In genomic region chr6:161903584-161904232, GRCh38 we compare ENCODE assay signal across 28 cellular contexts.
"Had no signal": no experiment of that assay in that cellular context is flagged by ENCODE, and none has a peak within 500 bp of the region (broad histone marks: within the 10 kb centered on the region; RNA-seq: fewer than 3 reads in every experiment).

No MANE protein-coding gene starts in this region.

- H3K27ac ChIP-seq: heart left ventricle, left lung, lower lobe of right lung, neutrophil, parathyroid adenoma, psoas muscle, right lobe of liver, stomach, testis, thyroid gland, upper lobe of right lung, uterus had no signal

- H3K27me3 Mint-ChIP-seq: naive thymus-derived CD4-positive, alpha-beta T cell; natural killer cell treated with Interleukin-12 subunit alpha and Interleukin-12 subunit beta and Interleukin-15 and Interleukin-18, amount 100 ng/mL, for 72 hours; stimulated activated naive B cell treated with anti-CD40 and anti-IgM and Interleukin-4, amounts not matched to agents 10 μg/mL and 1 μg/mL and 100 μg/mL, for 72 hours had no signal

- H3K36me3 Mint-ChIP-seq: natural killer cell treated with Interleukin-12 subunit alpha and Interleukin-12 subunit beta and Interleukin-15 and Interleukin-18, amount 100 ng/mL, for 72 hours; stimulated activated naive B cell treated with anti-CD40 and anti-IgM and Interleukin-4, amounts not matched to agents 10 μg/mL and 1 μg/mL and 100 μg/mL, for 72 hours had no signal

- H3K36me3 ChIP-seq: heart left ventricle, left lung, lower lobe of right lung, neutrophil, right lobe of liver, stomach, thyroid gland, upper lobe of right lung, uterus had no signal

- H3K4me1 ChIP-seq: heart left ventricle, left lung, lower lobe of right lung, parathyroid adenoma, psoas muscle, right lobe of liver, stomach, testis, thyroid gland, upper lobe of right lung, uterus had no signal

- H3K4me1 Mint-ChIP-seq: stimulated activated naive B cell treated with anti-CD40 and anti-IgM and Interleukin-4, amounts not matched to agents 10 μg/mL and 1 μg/mL and 100 μg/mL, for 72 hours had no signal

- H3K27me3 ChIP-seq: heart left ventricle, left lung, neutrophil, right lobe of liver, stomach, testis, thyroid gland, upper lobe of right lung, uterus had no signal

- DNase-seq: glutamatergic neuron; heart left ventricle; islet precursor cell; kidney glomerular epithelial cell; left cardiac atrium; left lung; lower lobe of right lung; mammary epithelial cell; mesenchymal stem cell; naive thymus-derived CD4-positive, alpha-beta T cell; occipital lobe; psoas muscle; right lobe of liver; stimulated activated CD4-positive, alpha-beta T cell treated with anti-CD3 and anti-CD28 coated beads, Interleukin-12 subunit alpha, Interleukin-12 subunit beta, amount 100 ng/mL, for 4 hours; stimulated activated CD4-positive, alpha-beta T cell treated with anti-CD3 and anti-CD28 coated beads, Interleukin-15, amount 100 ng/mL, for 24 hours; stimulated activated CD4-positive, alpha-beta T cell treated with anti-CD3 and anti-CD28 coated beads, Interleukin-2, amount 100 ng/mL, for 24 hours; stimulated activated CD4-positive, alpha-beta T cell treated with anti-CD3 and anti-CD28 coated beads, Interleukin-4, amount 100 ng/mL, for 1 hour; stimulated activated naive B cell treated with anti-CD40 and anti-IgM and Interleukin-4, amounts not matched to agents 10 μg/mL and 1 μg/mL and 100 μg/mL, for 72 hours; stimulated activated naive CD8-positive, alpha-beta T cell treated with anti-CD3 and anti-CD28 coated beads, Interleukin-15, Interleukin-2, amounts not matched to agents 100 U/mL and 50 U/mL, for 24 hours; stomach; testis; thyroid gland; trophoblast cell; upper lobe of right lung; uterus had no signal

- H3K4me3 ChIP-seq: heart left ventricle, left lung, lower lobe of right lung, psoas muscle, right lobe of liver, stomach, testis, thyroid gland, upper lobe of right lung, uterus had no signal

- H3K4me3 Mint-ChIP-seq: naive thymus-derived CD4-positive, alpha-beta T cell; natural killer cell treated with Interleukin-12 subunit alpha and Interleukin-12 subunit beta and Interleukin-15 and Interleukin-18, amount 100 ng/mL, for 72 hours; stimulated activated naive B cell treated with anti-CD40 and anti-IgM and Interleukin-4, amounts not matched to agents 10 μg/mL and 1 μg/mL and 100 μg/mL, for 72 hours had no signal

- H3K9me3 ChIP-seq: heart left ventricle, left lung, lower lobe of right lung, neutrophil, psoas muscle, right lobe of liver, stomach, testis, thyroid gland, upper lobe of right lung, uterus had no signal

- ATAC-seq: heart left ventricle; left cardiac atrium; left lung; lower lobe of right lung; psoas muscle; right lobe of liver; stimulated activated naive B cell treated with anti-CD40 and anti-IgM and Interleukin-4, amounts not matched to agents 10 μg/mL and 1 μg/mL and 100 μg/mL, for 72 hours; stimulated activated naive CD8-positive, alpha-beta T cell treated with anti-CD3 and anti-CD28 coated beads, Interleukin-15, Interleukin-2, amounts not matched to agents 100 U/mL and 50 U/mL, for 24 hours; upper lobe of right lung had no signal

- H3K27ac Mint-ChIP-seq: naive thymus-derived CD4-positive, alpha-beta T cell; natural killer cell treated with Interleukin-12 subunit alpha and Interleukin-12 subunit beta and Interleukin-15 and Interleukin-18, amount 100 ng/mL, for 72 hours; stimulated activated naive B cell treated with anti-CD40 and anti-IgM and Interleukin-4, amounts not matched to agents 10 μg/mL and 1 μg/mL and 100 μg/mL, for 72 hours had no signal

- H2AFZ ChIP-seq: parathyroid adenoma had no signal

- H3K9ac ChIP-seq: parathyroid adenoma had no signal

- H3K9me3 Mint-ChIP-seq: natural killer cell treated with Interleukin-12 subunit alpha and Interleukin-12 subunit beta and Interleukin-15 and Interleukin-18, amount 100 ng/mL, for 72 hours; stimulated activated naive B cell treated with anti-CD40 and anti-IgM and Interleukin-4, amounts not matched to agents 10 μg/mL and 1 μg/mL and 100 μg/mL, for 72 hours had no signal
